Comparison of ENCODE assay signal across 16 cellular contexts in the genomic region with DNA sequence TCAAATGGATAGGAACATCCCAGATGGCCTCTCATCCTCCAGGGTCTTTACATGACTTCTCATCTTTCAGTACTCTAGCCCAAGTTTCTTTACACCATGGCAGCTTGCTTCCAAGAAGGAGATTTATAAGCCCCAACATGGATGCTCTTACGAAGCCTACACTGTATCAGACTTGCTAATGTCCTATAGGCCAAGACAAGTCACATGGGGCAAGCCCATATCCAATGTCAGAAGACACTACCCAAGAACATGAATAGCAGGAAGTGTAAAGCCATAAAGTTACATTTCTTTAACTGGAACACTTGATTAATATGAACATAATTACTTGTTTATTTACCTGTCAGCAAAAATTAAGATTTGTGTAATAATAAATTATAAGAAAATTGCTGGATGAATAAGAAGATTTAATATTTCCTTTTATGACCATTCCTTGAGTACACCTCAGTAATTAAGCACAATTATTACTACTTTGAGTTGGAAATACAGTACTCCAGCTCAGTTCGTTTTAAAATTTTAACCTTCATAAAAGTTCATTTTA. TPM values are rescaled to one million over a fixed set of nuclear protein-coding genes. Genes with fewer than 3 reads are reported as not detected.
DNase-seq lines count a peak whose midpoint lies in the region; ATAC-seq and TF ChIP-seq lines count a peak whose summit lies in the region.
"Had no signal": no experiment of that assay in that cellular context is flagged by ENCODE, and none has a peak within 500 bp of the region (broad histone marks: within the 10 kb centered on the region; RNA-seq: fewer than 3 reads in every experiment).

No MANE protein-coding gene starts in this region.

- peak; percentile 15 for DNase-seq in NCI-H82 (lab: John Stamatoyannopoulos, UW)
- DNase-seq in NCI-H82 treated with DMSO at 0.1 percent for 48 hours (lab: John Stamatoyannopoulos, UW; ENCODE audit: unreplicated experiment), result no peak
- no peak for DNase-seq in HCT116 (ENCODE audit: low read depth, low spot score)
- peak; percentile 92 for DNase-seq in NCI-H524 treated with DMSO at 0.1 percent for 48 hours (lab: John Stamatoyannopoulos, UW)
- DNase-seq in left kidney (ENCODE audit: low read depth, low spot score), result peak; percentile 44
- DNase-seq in GF-D8 (lab: John Stamatoyannopoulos, UW), result no peak
- DNase-seq: C1 segment of cervical spinal cord; Calu3; CD4-positive, alpha-beta T cell; DND-41; GDM1; H7 had no signal

- H4K20me1 ChIP-seq in HCT116 (ENCODE audit: insufficient read depth), result no peaks in the 10 kb centered on the region

- H3K9ac ChIP-seq in HCT116 (ENCODE audit: low read length), result no peak overlapping the region

- H3K4me3 ChIP-seq in HCT116 (replicated peaks in 1 of 2; ENCODE audit: low read depth in 1 of 2, low read length in 2 of 2), result no peak overlapping the region
- H3K4me3 ChIP-seq: GM23338 had no signal

- H3K27ac ChIP-seq in HCT116 (ENCODE audit: low read depth, low read length), result no peak overlapping the region

- POLR2A ChIA-PET in HCT116 (lab: Charles Lee), result no interaction called here

- H3K4me1 ChIP-seq in HCT116 (ENCODE audit: control insufficient read depth in 1 of 2, insufficient read depth in 2 of 2, low read length in 2 of 2), result no peaks in the 10 kb centered on the region

- no peak for TF ChIP-seq CTCF in HCT116 (IDR thresholded peaks at IDR 0.05 in 2 of 3, conservative IDR thresholded peaks at IDR 0.05 in 1 of 3; ENCODE audit: borderline replicate concordance in 1 of 3, insufficient read depth in 1 of 3, low read depth in 2 of 3, low read length in 2 of 3)

- TF ChIP-seq POLR2A in HCT116 (IDR thresholded peaks at IDR 0.05; ENCODE audit: borderline replicate concordance, extremely low read depth, insufficient read depth, insufficient read length), result no peak

- H3K79me2 ChIP-seq in HCT116 (ENCODE audit: insufficient read depth, low read length), result no peaks in the 10 kb centered on the region

- peak overlapping the region; percentile 22 for H2AFZ ChIP-seq in HCT116 (ENCODE audit: low read depth, low read length, poor library complexity, severe bottlenecking)
- H2AFZ ChIP-seq: GM23338 had no signal

- BruUV-seq in HCT116 (replicated peaks; lab: Mats Ljungman, UMichigan), result no TSS peak

- no peaks in the 10 kb centered on the region for H3K27me3 ChIP-seq in HCT116 (ENCODE audit: insufficient read depth, low read length)

- no peaks in the 10 kb centered on the region for H3K9me2 ChIP-seq in HCT116 (ENCODE audit: insufficient read depth)

- TF ChIP-seq RAD21 in HCT116 (IDR thresholded peaks at IDR 0.05; ENCODE audit: low read depth), result no peak

- ATAC-seq in HCT116 (no peak), GM18502 (IDR thresholded peaks at IDR 0.05; ENCODE audit: poor library complexity, unreplicated experiment) (no peak), GM21737 (IDR thresholded peaks at IDR 0.05; ENCODE audit: unreplicated experiment) (no peak)
- ATAC-seq: GM23338 had no signal

- RAD21 ChIA-PET in HCT116 (lab: Charles Lee; ENCODE audit: low non-redundant PET in 1 of 2, low total read pairs in 2 of 2, uncharacterized antibody in 2 of 2, unreplicated experiment in 2 of 2), result no interaction called here

- no peaks in the 10 kb centered on the region for H3K36me3 ChIP-seq in HCT116 (ENCODE audit: control insufficient read depth in 1 of 2, insufficient read depth in 2 of 2, low read length in 2 of 2)

- H3K4me2 ChIP-seq in HCT116 (ENCODE audit: low read length), result no peak overlapping the region
- H3K4me2 ChIP-seq: GM23338 had no signal

- CTCF ChIA-PET in HCT116 (lab: Charles Lee), result interaction anchor here (2.6 kb wide), 1 partner anchor 11 kb away, joined by 10 read pairs; no protein-coding TSS in a partner anchor

- intact Hi-C loops in HCT116 (cut with micrococcal nuclease), result no loop called here

- no peaks in the 10 kb centered on the region for H3K9me3 ChIP-seq in HCT116 (ENCODE audit: control insufficient read depth in 1 of 2, insufficient read depth in 1 of 2, low read depth in 1 of 2, low read length in 2 of 2)

TF ChIP-seq in HCT116, 20 proteins besides CTCF, POLR2A, EP300 and RAD21:
- TF ChIP-seq YY1 (IDR thresholded peaks at IDR 0.05; ENCODE audit: extremely low read depth, insufficient replicate concordance, low read depth, low read length) (no peak), SRF (IDR thresholded peaks at IDR 0.05; ENCODE audit: low read depth) (no peak), SIN3A (IDR thresholded peaks at IDR 0.05; ENCODE audit: low read depth) (no peak), FOSL1 (IDR thresholded peaks at IDR 0.05; ENCODE audit: low read depth) (no peak), EGR1 (IDR thresholded peaks at IDR 0.05; ENCODE audit: low read depth) (no peak), JUND (IDR thresholded peaks at IDR 0.05) (no peak), EZH2phosphoT487 (IDR thresholded peaks at IDR 0.05; ENCODE audit: borderline replicate concordance) (no peak), POLR2AphosphoS5 (IDR thresholded peaks at IDR 0.05; ENCODE audit: low read depth, low read length) (no peak), ELF1 (IDR thresholded peaks at IDR 0.05; ENCODE audit: borderline replicate concordance, low read depth) (no peak), CBX3 (IDR thresholded peaks at IDR 0.05; ENCODE audit: low read depth) (no peak), ZNF274 (IDR thresholded peaks at IDR 0.05; ENCODE audit: low read depth, low read length) (no peak), TCF7L2 (IDR thresholded peaks at IDR 0.05; ENCODE audit: borderline replicate concordance, extremely low read depth, insufficient read depth, insufficient read length) (no peak), SP1 (IDR thresholded peaks at IDR 0.05; ENCODE audit: low read depth) (no peak), CEBPB (IDR thresholded peaks at IDR 0.05; ENCODE audit: low read depth) (no peak), EZH2 (IDR thresholded peaks at IDR 0.05) (no peak), ZFX (IDR thresholded peaks at IDR 0.05) (no peak)
- TF ChIP-seq, protein P1, sequence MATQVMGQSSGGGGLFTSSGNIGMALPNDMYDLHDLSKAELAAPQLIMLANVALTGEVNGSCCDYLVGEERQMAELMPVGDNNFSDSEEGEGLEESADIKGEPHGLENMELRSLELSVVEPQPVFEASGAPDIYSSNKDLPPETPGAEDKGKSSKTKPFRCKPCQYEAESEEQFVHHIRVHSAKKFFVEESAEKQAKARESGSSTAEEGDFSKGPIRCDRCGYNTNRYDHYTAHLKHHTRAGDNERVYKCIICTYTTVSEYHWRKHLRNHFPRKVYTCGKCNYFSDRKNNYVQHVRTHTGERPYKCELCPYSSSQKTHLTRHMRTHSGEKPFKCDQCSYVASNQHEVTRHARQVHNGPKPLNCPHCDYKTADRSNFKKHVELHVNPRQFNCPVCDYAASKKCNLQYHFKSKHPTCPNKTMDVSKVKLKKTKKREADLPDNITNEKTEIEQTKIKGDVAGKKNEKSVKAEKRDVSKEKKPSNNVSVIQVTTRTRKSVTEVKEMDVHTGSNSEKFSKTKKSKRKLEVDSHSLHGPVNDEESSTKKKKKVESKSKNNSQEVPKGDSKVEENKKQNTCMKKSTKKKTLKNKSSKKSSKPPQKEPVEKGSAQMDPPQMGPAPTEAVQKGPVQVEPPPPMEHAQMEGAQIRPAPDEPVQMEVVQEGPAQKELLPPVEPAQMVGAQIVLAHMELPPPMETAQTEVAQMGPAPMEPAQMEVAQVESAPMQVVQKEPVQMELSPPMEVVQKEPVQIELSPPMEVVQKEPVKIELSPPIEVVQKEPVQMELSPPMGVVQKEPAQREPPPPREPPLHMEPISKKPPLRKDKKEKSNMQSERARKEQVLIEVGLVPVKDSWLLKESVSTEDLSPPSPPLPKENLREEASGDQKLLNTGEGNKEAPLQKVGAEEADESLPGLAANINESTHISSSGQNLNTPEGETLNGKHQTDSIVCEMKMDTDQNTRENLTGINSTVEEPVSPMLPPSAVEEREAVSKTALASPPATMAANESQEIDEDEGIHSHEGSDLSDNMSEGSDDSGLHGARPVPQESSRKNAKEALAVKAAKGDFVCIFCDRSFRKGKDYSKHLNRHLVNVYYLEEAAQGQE (IDR thresholded peaks at IDR 0.05; ENCODE audit: low read depth), result no peak
- TF ChIP-seq, protein P2, sequence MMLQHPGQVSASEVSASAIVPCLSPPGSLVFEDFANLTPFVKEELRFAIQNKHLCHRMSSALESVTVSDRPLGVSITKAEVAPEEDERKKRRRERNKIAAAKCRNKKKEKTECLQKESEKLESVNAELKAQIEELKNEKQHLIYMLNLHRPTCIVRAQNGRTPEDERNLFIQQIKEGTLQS (IDR thresholded peaks at IDR 0.05), result no peak
- TF ChIP-seq, protein P3, sequence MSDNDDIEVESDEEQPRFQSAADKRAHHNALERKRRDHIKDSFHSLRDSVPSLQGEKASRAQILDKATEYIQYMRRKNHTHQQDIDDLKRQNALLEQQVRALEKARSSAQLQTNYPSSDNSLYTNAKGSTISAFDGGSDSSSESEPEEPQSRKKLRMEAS (IDR thresholded peaks at IDR 0.05), result no peak
- TF ChIP-seq, protein P4, sequence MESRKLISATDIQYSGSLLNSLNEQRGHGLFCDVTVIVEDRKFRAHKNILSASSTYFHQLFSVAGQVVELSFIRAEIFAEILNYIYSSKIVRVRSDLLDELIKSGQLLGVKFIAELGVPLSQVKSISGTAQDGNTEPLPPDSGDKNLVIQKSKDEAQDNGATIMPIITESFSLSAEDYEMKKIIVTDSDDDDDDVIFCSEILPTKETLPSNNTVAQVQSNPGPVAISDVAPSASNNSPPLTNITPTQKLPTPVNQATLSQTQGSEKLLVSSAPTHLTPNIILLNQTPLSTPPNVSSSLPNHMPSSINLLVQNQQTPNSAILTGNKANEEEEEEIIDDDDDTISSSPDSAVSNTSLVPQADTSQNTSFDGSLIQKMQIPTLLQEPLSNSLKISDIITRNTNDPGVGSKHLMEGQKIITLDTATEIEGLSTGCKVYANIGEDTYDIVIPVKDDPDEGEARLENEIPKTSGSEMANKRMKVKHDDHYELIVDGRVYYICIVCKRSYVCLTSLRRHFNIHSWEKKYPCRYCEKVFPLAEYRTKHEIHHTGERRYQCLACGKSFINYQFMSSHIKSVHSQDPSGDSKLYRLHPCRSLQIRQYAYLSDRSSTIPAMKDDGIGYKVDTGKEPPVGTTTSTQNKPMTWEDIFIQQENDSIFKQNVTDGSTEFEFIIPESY (IDR thresholded peaks at IDR 0.05; ENCODE audit: extremely low read depth, insufficient replicate concordance, low read length), result no peak

RNA-seq across cellular contexts. Expression of gene SPESP1, which starts 5.1 kb away (rescaled TPM):
- not detected for total RNA-seq in HCT116 (2021; ENCODE audit: unreplicated experiment)
- polyA plus RNA-seq in HCT116 (2012), result not detected in 2 replicates
- total RNA-seq: A172; Calu3; CD4-positive, alpha-beta T cell; GM23338 had no signal
- polyA plus RNA-seq: GM23338 had no signal

Comparison
In these comparisons a context has a peak if more than half of its experiments do, and no peak if none do; other contexts are left out.
1. DNase-seq: peak in NCI-H82 (single experiment), NCI-H524 treated with DMSO at 0.1 percent for 48 hours (single experiment) and left kidney (single experiment); none in NCI-H82 treated with DMSO at 0.1 percent for 48 hours (single experiment), HCT116 (single experiment) and GF-D8 (single experiment).